1 cellular context compared by ENCODE assay signal in the genomic region with DNA sequence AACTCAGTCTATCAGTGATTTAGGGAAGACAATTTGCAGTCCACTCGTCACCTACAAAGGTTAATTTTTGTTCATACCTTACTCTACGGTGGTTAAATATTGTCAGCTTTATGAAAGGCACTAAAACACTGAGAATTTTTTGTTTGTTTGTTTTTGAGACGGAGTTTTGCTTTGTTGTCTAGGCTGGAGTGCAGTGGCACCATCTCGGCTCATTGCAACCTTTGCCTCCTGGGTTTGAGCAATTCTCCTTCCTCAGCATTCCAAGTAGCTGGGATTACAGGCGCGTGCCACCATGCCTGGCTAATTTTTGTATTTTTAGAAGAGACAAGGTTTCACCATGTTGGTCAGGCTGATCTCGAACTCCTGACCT.
TF ChIP-seq lines count a peak whose summit lies in the region.

No MANE protein-coding gene starts in this region.

TF ChIP-seq in HepG2, 621 proteins besides CTCF, POLR2A, EP300 and RAD21:
- TF ChIP-seq ZNF441 (CRISPR knock-in tag; IDR thresholded peaks at IDR 0.05; ENCODE audit: borderline replicate concordance) = peak; percentile 72; the same call in 1 of the 2 replicates
- TF ChIP-seq TCF7 (IDR thresholded peaks at IDR 0.05; ENCODE audit: low read depth) = peak; percentile 40; the same call in 1 of the 2 replicates
- TF ChIP-seq HNF4A (CRISPR knock-in tag; IDR thresholded peaks at IDR 0.05) = peak; percentile 11; the same call in 1 of the 2 replicates
- no peak for TF ChIP-seq ZNF224 (CRISPR knock-in tag; IDR thresholded peaks at IDR 0.05)
TF ChIP-seq in HepG2: peak in this region for 3.
